8 cellular contexts compared by ENCODE assay signal in the genomic region with DNA sequence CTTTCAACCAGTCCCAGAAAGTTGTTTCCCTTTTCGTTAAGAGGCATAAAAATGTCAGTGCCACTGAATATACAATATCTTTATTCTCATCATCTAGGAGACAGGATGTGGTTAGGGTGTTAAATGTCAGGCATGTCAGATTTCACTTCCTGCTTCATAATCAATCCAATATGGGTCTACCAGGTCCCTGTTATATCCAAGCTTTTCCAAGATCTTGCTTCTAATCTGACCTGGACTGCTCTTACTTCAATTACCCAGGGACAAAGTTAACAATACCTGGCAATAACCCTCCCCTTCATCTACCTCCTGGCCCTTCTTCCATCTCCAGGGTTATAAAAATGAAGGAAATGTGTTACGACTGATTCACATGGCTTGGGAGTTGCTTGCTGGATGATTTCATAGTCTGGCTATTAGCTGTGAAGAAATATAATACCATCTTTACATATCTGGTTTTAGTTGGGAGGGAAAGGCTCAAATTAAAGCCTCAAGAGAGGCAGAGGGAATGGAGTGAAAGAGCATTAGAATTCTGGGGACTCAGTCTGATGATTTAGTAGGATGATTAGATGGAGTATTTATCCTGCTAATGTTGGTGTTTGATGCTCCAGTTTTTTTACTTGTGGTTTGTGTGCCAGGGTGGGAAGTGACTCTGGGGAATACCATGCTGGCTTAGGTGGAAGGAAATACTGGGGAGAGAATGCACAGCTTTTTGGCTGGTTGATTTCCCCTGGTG.
DNase-seq lines count a peak whose midpoint lies in the region; ATAC-seq lines count a peak whose summit lies in the region.

No MANE protein-coding gene starts in this region.

- POLR2A ChIA-PET in activated CD8-positive, alpha-beta T cell treated with anti-CD3 and anti-CD28 coated beads, Interleukin-2, amount 10 ng/mL, durations not matched to agents 7 days and 5 days (lab: Charles Lee): interaction anchor here (6.0 kb wide), 1 partner anchor 14 kb away, joined by 37 read pairs; no protein-coding TSS in a partner anchor

- peak overlapping the region; percentile 61 for H3K4me3 Mint-ChIP-seq in activated CD8-positive, alpha-beta T cell treated with anti-CD3 and anti-CD28 coated beads, Interleukin-2, amount 10 ng/mL, durations not matched to agents 7 days and 5 days
- peak overlapping the region in 7 of 8 donors; percentile 17 to 61 (median 29) for H3K4me3 Mint-ChIP-seq in naive B cell

- in situ Hi-C loops in ACHN (cut with HindIII; ENCODE audit: low pct_ligation_motif_present, low pct_unique_long_range_greater_than_20kb, low sequenced_read_pairs): no loop called here

- H3K27ac Mint-ChIP-seq in activated CD8-positive, alpha-beta T cell treated with anti-CD3 and anti-CD28 coated beads, Interleukin-2, amount 10 ng/mL, durations not matched to agents 7 days and 5 days: peak overlapping the region; percentile 90
- peak overlapping the region; percentile 48 to 88 (median 57) for H3K27ac Mint-ChIP-seq in naive B cell

- ATAC-seq in HG03432 (IDR thresholded peaks at IDR 0.05; ENCODE audit: unreplicated experiment): peak; percentile 63
- peak; percentile 59 for ATAC-seq in activated CD8-positive, alpha-beta T cell treated with anti-CD3 and anti-CD28 coated beads, Interleukin-2, amount 10 ng/mL, durations not matched to agents 7 days and 5 days
- ATAC-seq in naive B cell (ENCODE audit: low read depth in 2 of 2): peak; percentile 43 to 77
- ATAC-seq in HG03196 (IDR thresholded peaks at IDR 0.05; ENCODE audit: unreplicated experiment): no peak
- ATAC-seq in GM18873 (IDR thresholded peaks at IDR 0.05; ENCODE audit: low FRiP score, unreplicated experiment): no peak

- H3K4me1 Mint-ChIP-seq in activated CD8-positive, alpha-beta T cell treated with anti-CD3 and anti-CD28 coated beads, Interleukin-2, amount 10 ng/mL, durations not matched to agents 7 days and 5 days (ENCODE audit: low read depth): peaks cover 63% of the 10 kb centered on the region
- peaks cover 22 to 35% (median 26%) of the 10 kb centered on the region in 3 donors for H3K4me1 Mint-ChIP-seq in naive B cell

- DNase-seq in EH (ENCODE audit: low read depth) (peak; percentile 91), naive B cell (no peak), NCI-H1417 treated with DMSO at 0.1 percent for 48 hours (lab: John Stamatoyannopoulos, UW) (no peak), ACHN (no peak)
- DNase-seq in activated CD8-positive, alpha-beta T cell treated with anti-CD3 and anti-CD28 coated beads, Interleukin-2, amount 10 ng/mL, durations not matched to agents 7 days and 5 days: peak; percentile 30

- H3K27me3 Mint-ChIP-seq in activated CD8-positive, alpha-beta T cell treated with anti-CD3 and anti-CD28 coated beads, Interleukin-2, amount 10 ng/mL, durations not matched to agents 7 days and 5 days (ENCODE audit: low read depth): no peaks in the 10 kb centered on the region
- H3K27me3 Mint-ChIP-seq in naive B cell: peaks cover 0 to 15% (median 0%) of the 10 kb centered on the region in 3 donors

- peaks cover 6% of the 10 kb centered on the region for H3K9me3 Mint-ChIP-seq in activated CD8-positive, alpha-beta T cell treated with anti-CD3 and anti-CD28 coated beads, Interleukin-2, amount 10 ng/mL, durations not matched to agents 7 days and 5 days (ENCODE audit: insufficient read depth)
- H3K9me3 Mint-ChIP-seq in naive B cell: peaks cover 0 to 5% (median 0%) of the 10 kb centered on the region in 7 donors

- CTCF ChIA-PET in activated CD8-positive, alpha-beta T cell treated with anti-CD3 and anti-CD28 coated beads, Interleukin-2, amount 10 ng/mL, durations not matched to agents 7 days and 5 days (lab: Charles Lee): interaction anchor here (0.7 to 10.7 kb wide), 5 partner anchors 14 to 119 kb away, joined by 3 to 109 read pairs (median 4); no protein-coding TSS in a partner anchor

- H3K36me3 Mint-ChIP-seq in activated CD8-positive, alpha-beta T cell treated with anti-CD3 and anti-CD28 coated beads, Interleukin-2, amount 10 ng/mL, durations not matched to agents 7 days and 5 days (ENCODE audit: low read depth): peaks cover 17% of the 10 kb centered on the region
- no peaks in the 10 kb centered on the region for H3K36me3 Mint-ChIP-seq in naive B cell

Comparison
In these comparisons a context has a peak if more than half of its experiments do, and no peak if none do; other contexts are left out.
1. DNase-seq: peak in EH (single experiment) and activated CD8-positive, alpha-beta T cell treated with anti-CD3 and anti-CD28 coated beads, Interleukin-2, amount 10 ng/mL, durations not matched to agents 7 days and 5 days (single experiment); none in naive B cell (single experiment), NCI-H1417 treated with DMSO at 0.1 percent for 48 hours (single experiment) and ACHN (single experiment).
2. ATAC-seq: peak in HG03432 (single experiment), activated CD8-positive, alpha-beta T cell treated with anti-CD3 and anti-CD28 coated beads, Interleukin-2, amount 10 ng/mL, durations not matched to agents 7 days and 5 days (single experiment) and naive B cell (2 of 2); none in HG03196 (single experiment) and GM18873 (single experiment).